9 cellular contexts compared by ENCODE assay signal in the genomic region with DNA sequence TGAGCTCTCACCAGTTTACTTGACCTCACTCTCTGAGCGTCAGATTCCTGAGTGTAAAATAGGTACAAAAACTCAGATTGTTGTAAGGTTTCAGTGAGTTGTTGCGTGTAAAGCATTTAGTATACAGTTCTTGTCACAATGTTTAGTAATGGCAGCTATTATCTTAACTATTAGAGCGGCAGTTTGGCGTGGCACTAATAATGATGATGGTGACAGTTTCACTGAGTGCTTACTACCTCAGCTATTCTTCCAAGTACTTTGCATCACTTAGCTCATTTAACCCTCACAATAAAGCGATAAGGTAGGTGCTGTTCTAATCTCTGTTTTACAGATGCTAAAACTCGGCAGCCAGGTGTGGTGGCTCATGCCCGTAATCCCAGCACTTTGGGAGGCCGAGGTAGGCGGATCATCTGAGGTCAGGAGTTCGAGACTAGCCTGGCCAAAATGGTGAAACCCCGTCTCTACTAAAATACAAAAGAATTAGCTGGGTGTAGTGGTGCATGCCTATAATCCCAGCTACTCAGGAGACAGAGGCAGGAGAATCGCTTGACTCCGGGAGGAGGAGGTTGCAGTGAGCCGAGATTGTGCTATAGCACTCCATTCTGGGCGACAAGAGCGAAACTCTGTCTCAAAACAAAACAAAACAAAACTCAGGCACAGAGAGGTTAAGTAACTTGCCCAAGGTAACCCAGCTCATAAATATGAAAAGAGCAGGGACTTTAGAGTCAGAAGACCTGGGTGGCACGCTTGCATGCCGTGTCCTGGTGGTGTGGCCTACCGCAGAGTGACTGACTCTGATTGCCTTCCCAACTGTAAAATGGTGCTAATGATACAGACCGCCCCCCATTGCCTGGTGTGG.
DNase-seq lines count a peak whose midpoint lies in the region; ATAC-seq and TF ChIP-seq lines count a peak whose summit lies in the region.
"Had no signal": no experiment of that assay in that cellular context is flagged by ENCODE, and none has a peak within 500 bp of the region (broad histone marks: within the 10 kb centered on the region; RNA-seq: fewer than 3 reads in every experiment).

No MANE protein-coding gene starts in this region.

- no peaks in the 10 kb centered on the region for H3K79me2 ChIP-seq in DND-41 (ENCODE audit: insufficient read depth, low read length)

- H3K4me3 ChIP-seq in DND-41 (ENCODE audit: low read depth in 1 of 2, low read length in 2 of 2), result no peak overlapping the region
- H3K4me3 ChIP-seq in SJSA1, result no peak overlapping the region
- no peak overlapping the region for H3K4me3 ChIP-seq in colonic mucosa

- peak overlapping the region; percentile 76 to 80 for H3K4me3 Mint-ChIP-seq in effector memory CD8-positive, alpha-beta T cell

- H3K4me1 ChIP-seq in DND-41 (ENCODE audit: insufficient read depth, low read length) (peaks cover 27% of the 10 kb centered on the region), SJSA1 (replicated peaks) (peaks cover 55% of the 10 kb centered on the region), colonic mucosa (peaks cover 26% of the 10 kb centered on the region)

- ATAC-seq in DND-41 (ENCODE audit: insufficient read depth, low read depth), result no peak
- no peak for ATAC-seq in effector memory CD8-positive, alpha-beta T cell (replicated peaks)

- peaks cover 6% of the 10 kb centered on the region for H4K20me1 ChIP-seq in DND-41 (ENCODE audit: insufficient read depth, low read length)

- intact Hi-C loops in posterior vena cava (cut with DNase I), result no loop called here
- intact Hi-C loops in colonic mucosa (cut with DNase I), result no loop called here

- TF ChIP-seq CTCF in DND-41 (IDR thresholded peaks at IDR 0.05; ENCODE audit: borderline replicate concordance, extremely low read depth, low read length, poor library complexity, severe bottlenecking) (no peak), colonic mucosa (IDR thresholded peaks at IDR 0.05) (no peak)

- peaks cover 11% of the 10 kb centered on the region for H3K27me3 ChIP-seq in DND-41 (ENCODE audit: insufficient read depth, low read length, poor library complexity)
- no peaks in the 10 kb centered on the region for H3K27me3 ChIP-seq in SJSA1 (replicated peaks)
- H3K27me3 ChIP-seq in colonic mucosa, result no peaks in the 10 kb centered on the region

- peaks cover 11% of the 10 kb centered on the region for H3K36me3 Mint-ChIP-seq in effector memory CD8-positive, alpha-beta T cell (ENCODE audit: insufficient read depth)

- H3K27me3 Mint-ChIP-seq in effector memory CD8-positive, alpha-beta T cell, result no peaks in the 10 kb centered on the region

- H3K9ac ChIP-seq in DND-41 (ENCODE audit: low read depth, low read length) (no peak overlapping the region), colonic mucosa (ENCODE audit: low read depth in 2 of 2, low read length in 2 of 2) (no peak overlapping the region)

- DNase-seq in DND-41 (no peak), SJSA1 (ENCODE audit: low read depth in 1 of 2, low spot score in 2 of 2) (no peak), posterior vena cava (ENCODE audit: low spot score) (peak; percentile 64), NCI-H524 (lab: John Stamatoyannopoulos, UW) (no peak), colonic mucosa (no peak)
- no peak for DNase-seq in effector memory CD8-positive, alpha-beta T cell
- no peak for DNase-seq in NK-92 treated with Interleukin-12 subunit alpha and Interleukin-12 subunit beta, amount 100 ng/mL, for 24 hours (lab: John Stamatoyannopoulos, UW)
- DNase-seq: NCI-H2029, T1000 had no signal

- no peaks in the 10 kb centered on the region for H3K36me3 ChIP-seq in DND-41 (ENCODE audit: insufficient read depth, low read length)
- no peaks in the 10 kb centered on the region; the same call in none of the 2 replicates for H3K36me3 ChIP-seq in SJSA1
- H3K36me3 ChIP-seq in colonic mucosa, result no peaks in the 10 kb centered on the region

- no peaks in the 10 kb centered on the region for H3K9me3 Mint-ChIP-seq in effector memory CD8-positive, alpha-beta T cell

- H3K9me3 ChIP-seq in DND-41 (ENCODE audit: insufficient read depth, low read length, severe bottlenecking) (no peaks in the 10 kb centered on the region), SJSA1 (replicated peaks) (no peaks in the 10 kb centered on the region; the same call in 1 of the 2 replicates), colonic mucosa (no peaks in the 10 kb centered on the region)

- no peak overlapping the region for H2AFZ ChIP-seq in DND-41 (ENCODE audit: low read depth, low read length)

- H3K4me1 Mint-ChIP-seq in effector memory CD8-positive, alpha-beta T cell (ENCODE audit: low read depth in 2 of 2), result peaks cover 71 to 73% of the 10 kb centered on the region in 2 donors

- peak overlapping the region; percentile 33; the same call in 1 of the 2 replicates for H3K4me2 ChIP-seq in DND-41 (ENCODE audit: insufficient read depth, low read length)

- peak overlapping the region; percentile 83 to 86 for H3K27ac Mint-ChIP-seq in effector memory CD8-positive, alpha-beta T cell

- H3K27ac ChIP-seq in DND-41 (ENCODE audit: low read length) (no peak overlapping the region), SJSA1 (peak overlapping the region; percentile 50), colonic mucosa (no peak overlapping the region)
